ENCODE assay signal across 10 cellular contexts in the genomic region with DNA sequence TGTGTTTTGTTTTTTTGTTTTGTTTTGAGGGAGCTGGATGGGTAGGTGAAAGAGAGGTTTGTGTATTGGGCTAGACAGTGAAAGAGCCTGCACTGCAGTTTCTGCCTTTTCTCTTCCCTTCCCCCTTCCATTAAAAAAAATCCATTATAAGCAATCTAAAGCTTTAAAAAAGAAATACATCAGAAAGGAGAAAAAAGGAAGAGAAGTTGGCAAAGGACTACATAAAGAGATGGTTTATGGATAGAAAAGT. TPM values are rescaled to one million over a fixed set of nuclear protein-coding genes. Genes with fewer than 3 reads are reported as not detected.
A peak's percentile ranks its signal among the peaks of the same experiment; 100 is the strongest.
DNase-seq lines count a peak whose midpoint lies in the region; FAIRE-seq and TF ChIP-seq lines count a peak whose summit lies in the region.
"Had no signal": no experiment of that assay in that cellular context is flagged by ENCODE, and none has a peak within 500 bp of the region (broad histone marks: within the 10 kb centered on the region; RNA-seq: fewer than 3 reads in every experiment).

No MANE protein-coding gene starts in this region.

- TF ChIP-seq EP300 in tibial nerve (IDR thresholded peaks at IDR 0.05): no peak

- H3K4me2 ChIP-seq in astrocyte (ENCODE audit: low read length): no peak overlapping the region

- CTCF ChIA-PET in activated naive CD4-positive, alpha-beta T cell treated with anti-CD3 and anti-CD28 coated beads for 36 hours (lab: Charles Lee): interaction anchor here (0.7 to 2.2 kb wide), 4 partner anchors 9 to 117 kb away, joined by 3 to 16 read pairs (median 6); partner anchors contain the start of gene POLR3E

- H2AFZ ChIP-seq in astrocyte (ENCODE audit: low read depth, low read length): no peak overlapping the region

- no peak overlapping the region for H3K9ac ChIP-seq in astrocyte (ENCODE audit: low read length)

- H3K27me3 ChIP-seq in astrocyte (ENCODE audit: insufficient read depth, low read length) (no peaks in the 10 kb centered on the region), mononuclear cell (ENCODE audit: insufficient read depth, low read length) (no peaks in the 10 kb centered on the region), tibial nerve (no peaks in the 10 kb centered on the region)

- no peak for FAIRE-seq in astrocyte (lab: Jason Lieb, UNC)
- FAIRE-seq in D721Med (lab: Jason Lieb, UNC): no peak

- no peaks in the 10 kb centered on the region for H3K27me3 Mint-ChIP-seq in activated naive CD4-positive, alpha-beta T cell treated with anti-CD3 and anti-CD28 coated beads for 36 hours (ENCODE audit: low read depth)
- H3K27me3 Mint-ChIP-seq in astrocyte (ENCODE audit: low read depth, unreplicated experiment): no peaks in the 10 kb centered on the region

- TF ChIP-seq POLR2A in tibial nerve (IDR thresholded peaks at IDR 0.05): no peak

- H3K79me2 ChIP-seq in astrocyte (ENCODE audit: insufficient read depth, low read length): no peaks in the 10 kb centered on the region

- H3K36me3 ChIP-seq in astrocyte (ENCODE audit: insufficient read depth, low read length): no peaks in the 10 kb centered on the region
- H3K36me3 ChIP-seq in tibial nerve: no peaks in the 10 kb centered on the region

- H3K4me3 Mint-ChIP-seq in activated naive CD4-positive, alpha-beta T cell treated with anti-CD3 and anti-CD28 coated beads for 36 hours: peak overlapping the region; percentile 80
- peak overlapping the region; percentile 84 for H3K4me3 Mint-ChIP-seq in astrocyte (ENCODE audit: unreplicated experiment)

- H3K4me3 ChIP-seq in astrocyte (ENCODE audit: insufficient read depth, low read depth, low read length) (no peak overlapping the region), mononuclear cell (ENCODE audit: low read length) (peak overlapping the region; percentile 51), tibial nerve (peak overlapping the region in 2 of 4 donors; percentile 55 to 64)

- H3K9me3 ChIP-seq in astrocyte (ENCODE audit: insufficient read depth, low read depth, low read length): no peaks in the 10 kb centered on the region
- no peaks in the 10 kb centered on the region for H3K9me3 ChIP-seq in mononuclear cell (ENCODE audit: low read depth, low read length)
- no peaks in the 10 kb centered on the region for H3K9me3 ChIP-seq in tibial nerve

- H3K9me3 Mint-ChIP-seq in activated naive CD4-positive, alpha-beta T cell treated with anti-CD3 and anti-CD28 coated beads for 36 hours: no peaks in the 10 kb centered on the region
- H3K9me3 Mint-ChIP-seq in astrocyte (ENCODE audit: unreplicated experiment): peaks cover 3% of the 10 kb centered on the region

- H4K20me1 ChIP-seq in astrocyte (ENCODE audit: insufficient read depth, low read length): no peaks in the 10 kb centered on the region

- no peaks in the 10 kb centered on the region for H3K36me3 Mint-ChIP-seq in activated naive CD4-positive, alpha-beta T cell treated with anti-CD3 and anti-CD28 coated beads for 36 hours (ENCODE audit: low read depth)
- H3K36me3 Mint-ChIP-seq in astrocyte (ENCODE audit: low read depth, unreplicated experiment): no peaks in the 10 kb centered on the region

- H3K4me1 Mint-ChIP-seq in activated naive CD4-positive, alpha-beta T cell treated with anti-CD3 and anti-CD28 coated beads for 36 hours (ENCODE audit: low read depth): peaks cover 40% of the 10 kb centered on the region
- H3K4me1 Mint-ChIP-seq in astrocyte (ENCODE audit: low read depth, unreplicated experiment): peaks cover 14% of the 10 kb centered on the region

- H3K4me1 ChIP-seq in astrocyte (ENCODE audit: insufficient read depth, low read length): peaks cover 32% of the 10 kb centered on the region
- peaks cover 44% of the 10 kb centered on the region for H3K4me1 ChIP-seq in mononuclear cell (ENCODE audit: insufficient read depth, low read length)
- H3K4me1 ChIP-seq in tibial nerve: peaks cover 0 to 49% (median 27%) of the 10 kb centered on the region in 4 donors

- TF ChIP-seq CTCF in astrocyte (IDR thresholded peaks at IDR 0.05; ENCODE audit: insufficient read depth, low read depth, low read length) (no peak), tibial nerve (IDR thresholded peaks at IDR 0.05) (no peak), D721Med (IDR thresholded peaks at IDR 0.05; ENCODE audit: insufficient read depth, missing control alignments) (no peak)

- no peak overlapping the region for H3K27ac ChIP-seq in astrocyte (ENCODE audit: low read depth, low read length)
- peak overlapping the region; percentile 82 to 99 (median 88) for H3K27ac ChIP-seq in tibial nerve

- DNase-seq in activated naive CD4-positive, alpha-beta T cell treated with anti-CD3 and anti-CD28 coated beads for 36 hours: no peak
- no peak for DNase-seq in activated naive CD4-positive, alpha-beta T cell treated with Interleukin-2 at 50 U/mL for 16 hours
- DNase-seq in astrocyte (ENCODE audit: low read depth): no peak
- no peak for DNase-seq in tibial nerve (ENCODE audit: low spot score in 2 of 2)
- DNase-seq in GF-D8 (lab: John Stamatoyannopoulos, UW): no peak
- DNase-seq in D721Med (ENCODE audit: insufficient read length, low spot score): no peak
- DNase-seq in LoVo (ENCODE audit: low spot score): no peak

- intact Hi-C loops in activated naive CD4-positive, alpha-beta T cell treated with anti-CD3 and anti-CD28 coated beads for 36 hours (cut with micrococcal nuclease): loop anchor here (1.0 to 10.0 kb wide), 5 partner anchors 11 to 1321 kb away; partner anchors contain the start of genes DCUN1D3, EEF2K, LYRM1 and POLR3E

- peak overlapping the region; percentile 88 for H3K27ac Mint-ChIP-seq in activated naive CD4-positive, alpha-beta T cell treated with anti-CD3 and anti-CD28 coated beads for 36 hours
- H3K27ac Mint-ChIP-seq in astrocyte (ENCODE audit: unreplicated experiment): no peak overlapping the region

RNA-seq across cellular contexts. Expression of gene EEF2K, which starts 10.7 kb away (rescaled TPM):
- total RNA-seq in activated naive CD4-positive, alpha-beta T cell treated with anti-CD3 and anti-CD28 coated beads for 36 hours: 1 to 10 TPM; 9.8 to 10.0 TPM
- total RNA-seq in astrocyte (20.9 and 24.4 TPM in 2 replicates), mononuclear cell (9.0 TPM), tibial nerve (10 to 100 TPM; 42.8 to 90.8 (median 50.3) TPM)

RNA-seq across cellular contexts. Expression of gene SDR42E2, which starts 33.1 kb away (rescaled TPM):
- under 1 TPM in 1 of 2 experiments, not detected in 1; 0.15 TPM for total RNA-seq in activated naive CD4-positive, alpha-beta T cell treated with anti-CD3 and anti-CD28 coated beads for 36 hours
- total RNA-seq in astrocyte (not detected in 2 replicates), mononuclear cell (0.52 TPM), tibial nerve (not detected)
- total RNA-seq: kidney epithelial cell, LHCN-M2 had no signal
